26 cellular contexts compared by ENCODE assay signal in the genomic region with DNA sequence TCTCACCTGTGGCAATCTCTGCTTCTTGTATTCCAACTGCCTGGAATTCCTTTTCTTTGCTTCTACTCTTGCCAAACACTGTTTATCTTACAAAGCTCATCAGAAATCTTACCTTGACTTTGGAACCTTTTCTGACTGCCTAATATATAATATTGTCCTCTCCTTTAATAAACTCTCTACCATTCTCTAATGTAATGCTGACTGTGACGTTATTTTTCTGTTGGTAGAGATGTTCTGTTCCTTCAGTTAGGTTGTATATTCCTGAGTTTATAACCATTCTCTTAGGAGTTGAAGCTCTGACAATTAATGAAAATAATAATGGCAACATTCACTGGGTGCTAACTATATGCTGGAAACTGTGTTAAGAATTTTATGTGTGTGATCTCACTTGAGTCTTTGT.
"Had no signal": no experiment of that assay in that cellular context is flagged by ENCODE, and none has a peak within 500 bp of the region (broad histone marks: within the 10 kb centered on the region; RNA-seq: fewer than 3 reads in every experiment).

No MANE protein-coding gene starts in this region.

- H3K4me1 ChIP-seq: stomach, suprapubic skin, testis, thyroid gland, tibial artery, tibial nerve, upper lobe of left lung, upper lobe of right lung, uterus, vagina had no signal

- H3K4me3 ChIP-seq: stomach, suprapubic skin, testis, thoracic aorta, thyroid gland, tibial artery, tibial nerve, transverse colon, upper lobe of left lung, upper lobe of right lung, uterus, vagina had no signal

- FAIRE-seq: urothelium cell line had no signal

- H3K27ac ChIP-seq: stomach, suprapubic skin, testis, thoracic aorta, thyroid gland, tibial artery, tibial nerve, transverse colon, upper lobe of left lung, upper lobe of right lung, uterus, vagina had no signal

- DNase-seq: stimulated activated CD4-positive, alpha-beta T cell treated with anti-CD3 and anti-CD28 coated beads, Interleukin-2, amount 100 ng/mL, for 48 hours; stimulated activated CD4-positive, alpha-beta T cell treated with anti-CD3 and anti-CD28 coated beads, Interleukin-4, amount 100 ng/mL, for 1 hour; stimulated activated CD4-positive, alpha-beta T cell treated with anti-CD3 and anti-CD28 coated beads, Interleukin-4, amount 100 ng/mL, for 24 hours; stimulated activated CD4-positive, alpha-beta T cell treated with anti-CD3 and anti-CD28 coated beads, Interleukin-4, amount 100 ng/mL, for 4 hours; stimulated activated CD8-positive, alpha-beta memory T cell treated with anti-CD3 and anti-CD28 coated beads, Interleukin-4, amount 100 ng/mL, for 48 hours; stimulated activated naive B cell treated with anti-CD40 and anti-IgM and Interleukin-4, amounts not matched to agents 10 μg/mL and 1 μg/mL and 100 μg/mL, for 72 hours; stimulated activated naive CD4-positive, alpha-beta T cell; stimulated activated naive CD4-positive, alpha-beta T cell treated with Interleukin-2 at 50 U/mL for 16 hours; stimulated activated naive CD8-positive, alpha-beta T cell treated with anti-CD3 and anti-CD28 coated beads, Interleukin-15, amount 100 ng/mL, for 72 hours; stimulated activated naive CD8-positive, alpha-beta T cell treated with anti-CD3 and anti-CD28 coated beads, Interleukin-15, Interleukin-2, amounts not matched to agents 100 U/mL and 50 U/mL, for 24 hours; stomach; substantia nigra; testis; thyroid gland; tibial artery; transverse colon; upper lobe of left lung; upper lobe of right lung; uterus had no signal

- H3K36me3 ChIP-seq: stomach, suprapubic skin, thoracic aorta, thyroid gland, tibial artery, tibial nerve, transverse colon, upper lobe of left lung, upper lobe of right lung, uterus, vagina had no signal

- ATAC-seq: stimulated activated effector memory CD8-positive, alpha-beta T cell treated with anti-CD3 and anti-CD28 coated beads, Interleukin-12 subunit alpha, Interleukin-12 subunit beta, amount 100 ng/mL, for 72 hours; stimulated activated memory B cell treated with anti-CD40 and anti-IgM and Interleukin-4, amounts not matched to agents 10 μg/mL and 1 μg/mL and 100 μg/mL, for 72 hours; stimulated activated naive B cell treated with anti-CD40 and anti-IgM and Interleukin-4, amounts not matched to agents 10 μg/mL and 1 μg/mL and 100 μg/mL, for 72 hours; stimulated activated naive CD8-positive, alpha-beta T cell treated with anti-CD3 and anti-CD28 coated beads, Interleukin-15, amount 100 ng/mL, for 72 hours; stimulated activated naive CD8-positive, alpha-beta T cell treated with anti-CD3 and anti-CD28 coated beads, Interleukin-15, Interleukin-2, amounts not matched to agents 100 U/mL and 50 U/mL, for 24 hours; upper lobe of right lung had no signal

- H3K27me3 ChIP-seq: stomach, suprapubic skin, testis, thyroid gland, tibial artery, tibial nerve, transverse colon, upper lobe of left lung, upper lobe of right lung, uterus, vagina had no signal

- H3K9me3 ChIP-seq: suprapubic skin, testis, thoracic aorta, thyroid gland, tibial artery, tibial nerve, transverse colon, upper lobe of left lung, upper lobe of right lung, uterus, vagina had no signal
